19 cellular contexts compared by ENCODE assay signal in genomic region chr5:61686491-61687257, GRCh38.
DNase-seq lines count a peak whose midpoint lies in the region; ATAC-seq, FAIRE-seq and TF ChIP-seq lines count a peak whose summit lies in the region.
"Had no signal": no experiment of that assay in that cellular context is flagged by ENCODE, and none has a peak within 500 bp of the region (broad histone marks: within the 10 kb centered on the region; RNA-seq: fewer than 3 reads in every experiment).

No MANE protein-coding gene starts in this region.

- no peak overlapping the region for H3K4me3 Mint-ChIP-seq in CD4-positive, alpha-beta memory T cell

- H3K9ac ChIP-seq in MM.1S (ENCODE audit: low read length) = no peak overlapping the region
- H3K9ac ChIP-seq: GM23248, KMS-11 had no signal

- no peak for TF ChIP-seq CTCF in MM.1S (IDR thresholded peaks at IDR 0.05; ENCODE audit: low read length)
- TF ChIP-seq CTCF in bronchial epithelial cell (IDR thresholded peaks at IDR 0.05; ENCODE audit: insufficient read depth, low read length, severe bottlenecking) = no peak
- TF ChIP-seq CTCF in WERI-Rb-1 (IDR thresholded peaks at IDR 0.05; ENCODE audit: low read depth, low read length) = no peak

- POLR2A ChIA-PET in CD4-positive, alpha-beta memory T cell (lab: Charles Lee; ENCODE audit: partially characterized antibody) = no interaction called here

- peak; percentile 66 for FAIRE-seq in bronchial epithelial cell (lab: Jason Lieb, UNC)

- H3K27ac ChIP-seq in MM.1S (ENCODE audit: low read length) (no peak overlapping the region), WERI-Rb-1 (no peak overlapping the region)
- no peak overlapping the region for H3K27ac ChIP-seq in CD4-positive, alpha-beta memory T cell (ENCODE audit: low read depth, low read length)
- H3K27ac ChIP-seq: GM23248, KMS-11, SJCRH30 had no signal

- H3K79me2 ChIP-seq in MM.1S (ENCODE audit: low read length) = no peaks in the 10 kb centered on the region

- H3K9me3 Mint-ChIP-seq in CD4-positive, alpha-beta memory T cell = peaks cover 0 to 5% (median under 1%) of the 10 kb centered on the region in 8 donors

- no peaks in the 10 kb centered on the region for H3K4me1 ChIP-seq in MM.1S (ENCODE audit: low read length)
- no peaks in the 10 kb centered on the region for H3K4me1 ChIP-seq in CD4-positive, alpha-beta memory T cell (ENCODE audit: insufficient read depth, low read length)
- H3K4me1 ChIP-seq: SJCRH30 had no signal

- H3K36me3 ChIP-seq in MM.1S (replicated peaks; ENCODE audit: insufficient read depth, low read length) (no peaks in the 10 kb centered on the region), bronchial epithelial cell (ENCODE audit: control insufficient read depth, insufficient read depth, low read length) (no peaks in the 10 kb centered on the region), WERI-Rb-1 (no peaks in the 10 kb centered on the region)
- H3K36me3 ChIP-seq in CD4-positive, alpha-beta memory T cell (ENCODE audit: insufficient read depth, low read length) = no peaks in the 10 kb centered on the region
- H3K36me3 ChIP-seq: SJCRH30 had no signal

- H3F3A ChIP-seq in MM.1S (ENCODE audit: insufficient read depth, low read length) = no peaks in the 10 kb centered on the region

- peak overlapping the region; percentile 8; the same call in 1 of the 2 replicates for H3K4me2 ChIP-seq in MM.1S (ENCODE audit: low read depth, low read length)
- H3K4me2 ChIP-seq: KMS-11 had no signal

- H3K4me3 ChIP-seq in MM.1S (ENCODE audit: low read length) (no peak overlapping the region), bronchial epithelial cell (ENCODE audit: low read depth, low read length) (no peak overlapping the region), WERI-Rb-1 (ENCODE audit: low read depth, low read length) (no peak overlapping the region)
- H3K4me3 ChIP-seq in CD4-positive, alpha-beta memory T cell (ENCODE audit: low read length in 2 of 2) = no peak overlapping the region
- H3K4me3 ChIP-seq: GM23248, SJCRH30 had no signal

- peaks cover 9 to 18% of the 10 kb centered on the region in 2 donors for H3K27me3 Mint-ChIP-seq in CD4-positive, alpha-beta memory T cell

- no peaks in the 10 kb centered on the region for H3K27me3 ChIP-seq in MM.1S (replicated peaks; ENCODE audit: insufficient read depth, low read length)
- H3K27me3 ChIP-seq in bronchial epithelial cell (ENCODE audit: control insufficient read depth, insufficient read depth, low read length) = no peaks in the 10 kb centered on the region
- H3K27me3 ChIP-seq in WERI-Rb-1 (ENCODE audit: insufficient read depth, low read depth, severe bottlenecking) = peaks cover 4% of the 10 kb centered on the region
- H3K27me3 ChIP-seq in CD4-positive, alpha-beta memory T cell (ENCODE audit: insufficient read depth, low read length) = no peaks in the 10 kb centered on the region

- no peaks in the 10 kb centered on the region for H3K9me3 ChIP-seq in MM.1S (replicated peaks; ENCODE audit: insufficient read depth, low read length)
- H3K9me3 ChIP-seq in WERI-Rb-1 (ENCODE audit: severe bottlenecking) = no peaks in the 10 kb centered on the region
- H3K9me3 ChIP-seq in CD4-positive, alpha-beta memory T cell (ENCODE audit: control insufficient read depth in 1 of 2, low read length in 2 of 2) = no peaks in the 10 kb centered on the region
- H3K9me3 ChIP-seq: SJCRH30 had no signal

- H2AFZ ChIP-seq in MM.1S (ENCODE audit: low read length) = no peak overlapping the region
- H2AFZ ChIP-seq: GM23248 had no signal

- no peak overlapping the region for H3K27ac Mint-ChIP-seq in CD4-positive, alpha-beta memory T cell

- H4K20me1 ChIP-seq in MM.1S (ENCODE audit: insufficient read depth, low read length) = no peaks in the 10 kb centered on the region

- DNase-seq in MM.1S (peak; percentile 8), bronchial epithelial cell (ENCODE audit: low read depth) (no peak), left colon (no peak), NCI-H187 (lab: John Stamatoyannopoulos, UW) (no peak), WERI-Rb-1 (no peak)
- no peak for DNase-seq in CD4-positive, alpha-beta memory T cell
- DNase-seq: COR-L47, DMS 273 treated with DMSO at 0.1 percent for 48 hours, GDM1, GM23248, NCI-H1417 treated with DMSO at 0.1 percent for 48 hours, NCI-H1930, NCI-H345, NCI-H524 treated with DMSO at 0.1 percent for 48 hours, SJCRH30, SW 1271 had no signal

- intact Hi-C loops in left colon (cut with DNase I, micrococcal nuclease) = no loop called here
- intact Hi-C loops in CD4-positive, alpha-beta memory T cell (cut with micrococcal nuclease) = no loop called here

- CTCF ChIA-PET in CD4-positive, alpha-beta memory T cell (lab: Charles Lee; ENCODE audit: partially characterized antibody) = interaction anchor here (0.7 to 0.9 kb wide), 2 partner anchors 28 to 458 kb away, joined by 3 to 4 read pairs; no protein-coding TSS in a partner anchor

- no peaks in the 10 kb centered on the region for H3K9me2 ChIP-seq in MM.1S (replicated peaks; ENCODE audit: insufficient read depth, low read length)

- no peaks in the 10 kb centered on the region for H3K36me3 Mint-ChIP-seq in CD4-positive, alpha-beta memory T cell

- H3K4me1 Mint-ChIP-seq in CD4-positive, alpha-beta memory T cell = no peaks in the 10 kb centered on the region

- ATAC-seq in left colon = peak; percentile 90
- no peak for ATAC-seq in SK-N-SH treated with all-trans-retinoic acid at 6 μM for 48 hours
- ATAC-seq: HCT116 had no signal

TF ChIP-seq in SK-N-SH treated with all-trans-retinoic acid at 6 μM for 48 hours, 23 proteins besides CTCF, POLR2A, EP300 and RAD21:
- no peak for TF ChIP-seq TCF4 (CRISPR knock-in tag; IDR thresholded peaks at IDR 0.05; ENCODE audit: borderline replicate concordance)
- TF ChIP-seq BACH2 (CRISPR knock-in tag; IDR thresholded peaks at IDR 0.05; ENCODE audit: borderline replicate concordance) = no peak
